ENCODE assay signal across 1 cellular context in genomic region chr17:39668141-39668924, GRCh38.
TF ChIP-seq lines count a peak whose summit lies in the region.

Gene PNMT (plus strand): TSS chr17:39668453. CDS start chr17:39668476, 23 bp downstream.

TF ChIP-seq in HepG2, 621 proteins besides CTCF, POLR2A, EP300 and RAD21 (continued from another document and continues in another):
- TF ChIP-seq ZNF280B (CRISPR knock-in tag; IDR thresholded peaks at IDR 0.05; ENCODE audit: borderline replicate concordance) (peak; percentile 82; the same call in 1 of the 2 replicates), ZBTB10 (CRISPR knock-in tag; IDR thresholded peaks at IDR 0.05; ENCODE audit: borderline replicate concordance) (0 out of 2 replicates have a peak, but pooled peaks have one; percentile 37), KMT2A (CRISPR knock-in tag; IDR thresholded peaks at IDR 0.05) (no peak; the same call in 1 of the 2 replicates), ZGPAT (CRISPR knock-in tag; IDR thresholded peaks at IDR 0.05) (peak; percentile 75; the same call in 1 of the 2 replicates), PRMT3 (CRISPR knock-in tag; IDR thresholded peaks at IDR 0.05; ENCODE audit: borderline replicate concordance, low read depth) (peak; percentile 38; the same call in 1 of the 2 replicates), ZNF589 (CRISPR knock-in tag; conservative IDR thresholded peaks at IDR 0.05) (no peak), ZNF720 (CRISPR knock-in tag; IDR thresholded peaks at IDR 0.05) (no peak), JUNB (CRISPR knock-in tag; IDR thresholded peaks at IDR 0.05; ENCODE audit: borderline replicate concordance) (0 out of 2 replicates have a peak, but pooled peaks have one; percentile 6), THRA (CRISPR knock-in tag; IDR thresholded peaks at IDR 0.05; ENCODE audit: borderline replicate concordance) (peak; percentile 71), ZNF530 (CRISPR knock-in tag; IDR thresholded peaks at IDR 0.05; ENCODE audit: low read depth) (no peak), HDAC6 (IDR thresholded peaks at IDR 0.05; ENCODE audit: low read depth, low read length) (no peak), FOXP1 (IDR thresholded peaks at IDR 0.05) (no peak), FOXP1 (CRISPR knock-in tag; IDR thresholded peaks at IDR 0.05) (no peak), U2AF2 (IDR thresholded peaks at IDR 0.05; ENCODE audit: low read depth, low read length) (no peak), RBFOX2 (IDR thresholded peaks at IDR 0.05; ENCODE audit: low read depth, low read length) (peak; percentile 42; the same call in 1 of the 2 replicates), BATF2 (CRISPR knock-in tag; IDR thresholded peaks at IDR 0.05) (no peak; the same call in 1 of the 2 replicates), SIN3A (IDR thresholded peaks at IDR 0.05; ENCODE audit: borderline replicate concordance, low read depth, low read length) (no peak), SNRNP70 (IDR thresholded peaks at IDR 0.05; ENCODE audit: low read depth, low read length) (no peak), YY1 (IDR thresholded peaks at IDR 0.05; ENCODE audit: insufficient read depth, insufficient replicate concordance, low read depth, low read length) (peak; percentile 62), FOXM1 (CRISPR knock-in tag; IDR thresholded peaks at IDR 0.05) (no peak), SRF (IDR thresholded peaks at IDR 0.05; ENCODE audit: low read depth, low read length) (no peak), MED13 (CRISPR knock-in tag; IDR thresholded peaks at IDR 0.05) (no peak), HNRNPUL1 (IDR thresholded peaks at IDR 0.05; ENCODE audit: low read depth, low read length) (no peak), ARID2 (CRISPR knock-in tag; IDR thresholded peaks at IDR 0.05; ENCODE audit: borderline replicate concordance) (no peak), ZNF205 (CRISPR knock-in tag; IDR thresholded peaks at IDR 0.05) (peak; percentile 81), ZNF383 (CRISPR knock-in tag; IDR thresholded peaks at IDR 0.05; ENCODE audit: borderline replicate concordance) (no peak), ZKSCAN1 (IDR thresholded peaks at IDR 0.05; ENCODE audit: low read length) (no peak), ZHX2 (IDR thresholded peaks at IDR 0.05; ENCODE audit: low read depth) (0 out of 2 replicates have a peak, but pooled peaks have one; percentile 18), ZHX2 (CRISPR knock-in tag; IDR thresholded peaks at IDR 0.05; ENCODE audit: borderline replicate concordance) (no peak), ZNF503 (CRISPR knock-in tag; IDR thresholded peaks at IDR 0.05) (no peak)
